ENCODE assay signal across 8 cellular contexts in the genomic region with DNA sequence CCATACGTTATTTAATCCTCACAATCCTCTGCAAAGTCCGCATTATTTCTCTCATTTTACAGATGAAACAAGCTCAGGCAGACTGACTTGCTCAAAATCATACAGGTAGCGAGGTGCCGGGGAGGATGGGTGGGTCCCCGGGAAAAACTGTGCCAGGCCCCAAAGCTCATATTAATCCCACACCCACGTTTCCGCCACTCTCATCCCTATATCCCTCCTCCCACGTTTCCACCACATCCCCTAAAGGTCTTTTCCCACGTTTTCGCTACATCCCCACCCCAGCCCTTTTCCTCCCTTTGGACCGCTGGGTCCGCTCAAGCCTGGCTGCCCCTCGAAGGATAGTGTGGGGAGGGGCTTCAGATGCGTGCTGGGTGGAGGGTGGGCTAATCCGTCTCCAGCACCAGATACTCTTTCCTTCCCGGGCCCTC. TPM values are rescaled to one million over a fixed set of nuclear protein-coding genes. Genes with fewer than 3 reads are reported as not detected.
DNase-seq lines count a peak whose midpoint lies in the region; ATAC-seq and TF ChIP-seq lines count a peak whose summit lies in the region.

No MANE protein-coding gene starts in this region.

- H3K4me1 ChIP-seq in HAP-1 (peaks cover 17% of the 10 kb centered on the region), skeletal muscle tissue (ENCODE audit: control insufficient read depth in 3 of 3, insufficient read depth in 3 of 3, low read length in 3 of 3) (peaks cover 37 to 51% (median 40%) of the 10 kb centered on the region in 3 donors)

- H3K4me3 ChIP-seq in HAP-1 (peak overlapping the region; percentile 76), foreskin fibroblast (ENCODE audit: low read depth in 1 of 2, low read length in 2 of 2) (peak overlapping the region; percentile 89 to 93), skeletal muscle tissue (ENCODE audit: low read length in 3 of 3) (peak overlapping the region; percentile 87 to 91 (median 88))

- H3K9me3 ChIP-seq in HAP-1 = no peaks in the 10 kb centered on the region
- no peaks in the 10 kb centered on the region for H3K9me3 ChIP-seq in skeletal muscle tissue (ENCODE audit: control insufficient read depth in 3 of 3, low read length in 3 of 3)

- H3K9me3 Mint-ChIP-seq in T-cell = no peaks in the 10 kb centered on the region

- H3K4me3 Mint-ChIP-seq in T-cell = peak overlapping the region; percentile 72 to 83 (median 83)

- intact Hi-C loops in sciatic nerve (cut with DNase I) = no loop called here

- H3K36me3 ChIP-seq in HAP-1 (replicated peaks) (no peaks in the 10 kb centered on the region), skeletal muscle tissue (ENCODE audit: control insufficient read depth in 3 of 3, insufficient read depth in 3 of 3, low read length in 3 of 3) (no peaks in the 10 kb centered on the region)

- H3K36me3 Mint-ChIP-seq in T-cell = no peaks in the 10 kb centered on the region

- TF ChIP-seq CTCF in foreskin fibroblast (IDR thresholded peaks at IDR 0.05; ENCODE audit: low read depth, low read length) = no peak

- H3K9ac ChIP-seq in skeletal muscle tissue (ENCODE audit: low read depth in 1 of 3, low read length in 3 of 3) = peak overlapping the region; percentile 84 to 91 (median 90)

- ATAC-seq in T-cell (replicated peaks in 1 of 4) (no peak), sciatic nerve (no peak)

- DNase-seq in HAP-1 (ENCODE audit: low spot score in 2 of 2) = no peak
- DNase-seq in T-cell = no peak
- DNase-seq in foreskin fibroblast = peak in 1 of 2 donors; percentile 23
- no peak for DNase-seq in sciatic nerve (ENCODE audit: low spot score)
- no peak for DNase-seq in NK-92 treated with Interleukin-12 subunit alpha and Interleukin-12 subunit beta, amount 100 ng/mL, for 24 hours (lab: John Stamatoyannopoulos, UW)
- no peak for DNase-seq in NCI-H2196 (lab: John Stamatoyannopoulos, UW; ENCODE audit: unreplicated experiment)
- DNase-seq in DMS79 treated with DMSO at 0.1 percent for 48 hours (lab: John Stamatoyannopoulos, UW) = no peak

- POLR2A ChIA-PET in T-cell (lab: Charles Lee) = no interaction called here

- peaks cover 7 to 13% (median 11%) of the 10 kb centered on the region in 3 donors for H3K4me1 Mint-ChIP-seq in T-cell

- peak overlapping the region in 1 of 2 donors; percentile 57 for H3K27ac Mint-ChIP-seq in T-cell

- H3K27me3 ChIP-seq in HAP-1 (ENCODE audit: low read depth) = no peaks in the 10 kb centered on the region
- no peaks in the 10 kb centered on the region for H3K27me3 ChIP-seq in skeletal muscle tissue (ENCODE audit: control insufficient read depth in 3 of 3, insufficient read depth in 3 of 3, low read length in 3 of 3)

- peak overlapping the region; percentile 88 for H3K27ac ChIP-seq in skeletal muscle tissue (ENCODE audit: low read depth, low read length)

- no peaks in the 10 kb centered on the region for H3K27me3 Mint-ChIP-seq in T-cell

- CTCF ChIA-PET in T-cell (lab: Charles Lee) = interaction anchor here in 1 of 2 donors (0.7 kb wide), 2 partner anchors 378 to 587 kb away, joined by 3 to 5 read pairs; no protein-coding TSS in a partner anchor

- in situ Hi-C loops in HAP-1 (cut with MboI; ENCODE audit: low sequenced_read_pairs) = no loop called here

RNA-seq across cellular contexts. Expression of a gene that starts 0.4 kb away (rescaled TPM):
- total RNA-seq in T-cell = 1 to 10 TPM in 4 of 5 donors, under 1 TPM in 1; 0.50 to 2.3 (median 1.4) TPM
- total RNA-seq in skeletal muscle tissue = 8.9 TPM
- total RNA-seq in sciatic nerve = 14.0 TPM
